ENCODE assay signal across 19 cellular contexts in genomic region chr11:78535920-78536319, GRCh38. TPM values are rescaled to one million over a fixed set of nuclear protein-coding genes. Genes with fewer than 3 reads are reported as not detected.
DNase-seq lines count a peak whose midpoint lies in the region; ATAC-seq and TF ChIP-seq lines count a peak whose summit lies in the region.
"Had no signal": no experiment of that assay in that cellular context is flagged by ENCODE, and none has a peak within 500 bp of the region (broad histone marks: within the 10 kb centered on the region; RNA-seq: fewer than 3 reads in every experiment).

No MANE protein-coding gene starts in this region.

- H3K36me3 Mint-ChIP-seq in activated T-helper 17 cell treated with anti-CD3 and anti-CD28 coated beads, Interleukin-2, amount 50 U/mL, for 72 hours (ENCODE audit: low read depth) = peaks cover 18% of the 10 kb centered on the region

- H3K27ac ChIP-seq in ascending aorta = no peak overlapping the region
- H3K27ac ChIP-seq: BLaER1 treated with 17β-estradiol and CSF1 and Interleukin-3, amounts not matched to agents 10 nM and 100 nM had no signal

- no peak overlapping the region for H3K4me3 ChIP-seq in ascending aorta
- H3K4me3 ChIP-seq: BLaER1 treated with 17β-estradiol and CSF1 and Interleukin-3, amounts not matched to agents 10 nM and 100 nM; GM23338 had no signal

- peaks cover 0 to 3% of the 10 kb centered on the region in 2 donors for H3K4me1 ChIP-seq in ascending aorta

- no peaks in the 10 kb centered on the region for H3K27me3 Mint-ChIP-seq in activated T-helper 17 cell treated with anti-CD3 and anti-CD28 coated beads, Interleukin-2, amount 50 U/mL, for 72 hours
- H3K27me3 Mint-ChIP-seq: CD8-positive, alpha-beta memory T cell had no signal

- intact Hi-C loops in ascending aorta (cut with DNase I) = no loop called here

- no peaks in the 10 kb centered on the region for H3K9me3 ChIP-seq in ascending aorta
- H3K9me3 ChIP-seq: BLaER1 treated with 17β-estradiol and CSF1 and Interleukin-3, amounts not matched to agents 10 nM and 100 nM had no signal

- H3K36me3 ChIP-seq in ascending aorta = no peaks in the 10 kb centered on the region

- TF ChIP-seq CTCF in ascending aorta (IDR thresholded peaks at IDR 0.05) = no peak

- no peak overlapping the region for H3K27ac Mint-ChIP-seq in activated T-helper 17 cell treated with anti-CD3 and anti-CD28 coated beads, Interleukin-2, amount 50 U/mL, for 72 hours
- H3K27ac Mint-ChIP-seq: CD8-positive, alpha-beta memory T cell; GM23338 had no signal

- no peak overlapping the region for H3K4me3 Mint-ChIP-seq in activated T-helper 17 cell treated with anti-CD3 and anti-CD28 coated beads, Interleukin-2, amount 50 U/mL, for 72 hours
- H3K4me3 Mint-ChIP-seq: CD8-positive, alpha-beta memory T cell; GM23338 had no signal

- peak; percentile 11 for ATAC-seq in activated T-helper 17 cell treated with anti-CD3 and anti-CD28 coated beads, Interleukin-2, amount 50 U/mL, for 72 hours (replicated peaks)
- no peak for ATAC-seq in HG03196 (IDR thresholded peaks at IDR 0.05; ENCODE audit: unreplicated experiment)
- ATAC-seq: GM23338 had no signal

- in situ Hi-C loops in KBM-7 (cut with MboI; ENCODE audit: low pct_unique_long_range_greater_than_20kb, low sequenced_read_pairs) = no loop called here

- no peaks in the 10 kb centered on the region for H3K9me3 Mint-ChIP-seq in activated T-helper 17 cell treated with anti-CD3 and anti-CD28 coated beads, Interleukin-2, amount 50 U/mL, for 72 hours
- H3K9me3 Mint-ChIP-seq: CD8-positive, alpha-beta memory T cell; GM23338 had no signal

- DNase-seq in EL = peak; percentile 12
- DNase-seq in fibroblast of gingiva (ENCODE audit: low read depth) = peak; percentile 9
- peak; percentile 85 for DNase-seq in iris pigment epithelial cell (ENCODE audit: low read depth)
- no peak for DNase-seq in ascending aorta (ENCODE audit: low spot score in 2 of 2)
- no peak for DNase-seq in activated CD8-positive, alpha-beta memory T cell treated with anti-CD3 and anti-CD28 coated beads for 24 hours
- no peak for DNase-seq in KBM-7
- DNase-seq: CD8-positive, alpha-beta memory T cell; DMS79 treated with DMSO at 0.1 percent for 48 hours; GF-D8; Karpas-422; MM.1S; NCI-H1105 treated with DMSO at 0.1 percent for 48 hours; NCI-H1694 treated with DMSO at 0.1 percent for 48 hours; NCI-H69; SHP77 had no signal

- H3K27me3 ChIP-seq in ascending aorta = no peaks in the 10 kb centered on the region
- H3K27me3 ChIP-seq: BLaER1 treated with 17β-estradiol and CSF1 and Interleukin-3, amounts not matched to agents 10 nM and 100 nM had no signal

- H3K4me1 Mint-ChIP-seq in activated T-helper 17 cell treated with anti-CD3 and anti-CD28 coated beads, Interleukin-2, amount 50 U/mL, for 72 hours = no peaks in the 10 kb centered on the region
- H3K4me1 Mint-ChIP-seq: GM23338 had no signal

RNA-seq across cellular contexts. Expression of gene NARS2, which starts 38.7 kb away (rescaled TPM):
- 10 to 100 TPM; 14.3 to 21.1 TPM for total RNA-seq in activated T-helper 17 cell treated with anti-CD3 and anti-CD28 coated beads, Interleukin-2, amount 50 U/mL, for 72 hours
- total RNA-seq in ascending aorta = 7.8 TPM

Comparison
In these comparisons a context has a peak if more than half of its experiments do, and no peak if none do; other contexts are left out.
1. DNase-seq: peak in EL (single experiment), fibroblast of gingiva (single experiment) and iris pigment epithelial cell (single experiment); none in ascending aorta (0 of 2), activated CD8-positive, alpha-beta memory T cell treated with anti-CD3 and anti-CD28 coated beads for 24 hours (single experiment) and KBM-7 (single experiment).